30 cellular contexts compared by ENCODE assay signal in genomic region chr12:91099836-91100235, GRCh38. TPM values are rescaled to one million over a fixed set of nuclear protein-coding genes. Genes with fewer than 3 reads are reported as not detected.
"Had no signal": no experiment of that assay in that cellular context is flagged by ENCODE, and none has a peak within 500 bp of the region (broad histone marks: within the 10 kb centered on the region; RNA-seq: fewer than 3 reads in every experiment).

No MANE protein-coding gene starts in this region.

- H3K4me3 ChIP-seq: lower lobe of right lung, pancreas, tibial nerve had no signal

- H3K36me3 ChIP-seq: neutrophil, pancreas, tibial nerve had no signal

- H3K27me3 ChIP-seq: foreskin keratinocyte, neutrophil, pancreas, tibial nerve had no signal

- H3K9me3 ChIP-seq: lower lobe of right lung, neutrophil, pancreas, tibial nerve had no signal

- ATAC-seq: activated CD8-positive, alpha-beta memory T cell treated with anti-CD3 and anti-CD28 coated beads, Interleukin-2, amount 10 ng/mL, durations not matched to agents 7 days and 5 days; left lobe of liver; lower lobe of right lung; natural killer cell treated with Interleukin-12 subunit alpha and Interleukin-12 subunit beta and Interleukin-15 and Interleukin-18, amount 100 ng/mL, for 72 hours; pancreas; right cardiac atrium; stimulated activated naive CD8-positive, alpha-beta T cell treated with anti-CD3 and anti-CD28 coated beads, Interleukin-15, Interleukin-2, amounts not matched to agents 100 U/mL and 50 U/mL, for 24 hours; T-cell; WTC11 had no signal

- H3K4me1 ChIP-seq: pancreas had no signal

- H3K27ac ChIP-seq: foreskin keratinocyte, neutrophil, pancreas had no signal

- DNase-seq: activated CD4-positive, alpha-beta memory T cell treated with anti-CD3 and anti-CD28 coated beads, Interleukin-2, amount 10 ng/mL, durations not matched to agents 7 days and 5 days; activated CD4-positive, alpha-beta T cell treated with anti-CD3 and anti-CD28 coated beads for 4 hours; activated CD8-positive, alpha-beta memory T cell treated with anti-CD3 and anti-CD28 coated beads, Interleukin-2, amount 10 ng/mL, durations not matched to agents 7 days and 5 days; activated effector memory CD4-positive, alpha-beta T cell treated with anti-CD3 and anti-CD28 coated beads, Interleukin-2, amount 50 U/mL, for 16 hours; activated naive CD4-positive, alpha-beta T cell treated with anti-CD3 and anti-CD28 coated beads, Interleukin-2, amount 10 ng/mL, durations not matched to agents 7 days and 5 days; activated T-cell treated with anti-CD3 and anti-CD28 coated beads for 4 hours; anterior cingulate cortex; caudate nucleus; dermis blood vessel endothelial cell; effector CD8-positive, alpha-beta T cell; foreskin keratinocyte; immature natural killer cell; lower lobe of right lung; midbrain; pancreas; right cardiac atrium; stimulated activated CD4-positive, alpha-beta T cell treated with anti-CD3 and anti-CD28 coated beads, Interleukin-12 subunit alpha, Interleukin-12 subunit beta, amount 100 ng/mL, for 4 hours; stimulated activated CD4-positive, alpha-beta T cell treated with anti-CD3 and anti-CD28 coated beads, Interleukin-4, amount 100 ng/mL, for 4 hours; stimulated activated naive CD8-positive, alpha-beta T cell treated with anti-CD3 and anti-CD28 coated beads, Interleukin-15, Interleukin-2, amounts not matched to agents 100 U/mL and 50 U/mL, for 24 hours; substantia nigra; T-cell had no signal

RNA-seq across cellular contexts. Expression of gene LUM, which starts 11.5 kb away (rescaled TPM):
- total RNA-seq: activated CD4-positive, alpha-beta memory T cell treated with anti-CD3 and anti-CD28 coated beads, Interleukin-2, amount 10 ng/mL, durations not matched to agents 7 days and 5 days; activated CD8-positive, alpha-beta memory T cell treated with anti-CD3 and anti-CD28 coated beads, Interleukin-2, amount 10 ng/mL, durations not matched to agents 7 days and 5 days; foreskin keratinocyte; natural killer cell treated with Interleukin-12 subunit alpha and Interleukin-12 subunit beta and Interleukin-15 and Interleukin-18, amount 100 ng/mL, for 72 hours had no signal
- polyA plus RNA-seq: immature natural killer cell had no signal

RNA-seq across cellular contexts. Expression of gene KERA, which starts 42.0 kb away (rescaled TPM):
- total RNA-seq: activated CD4-positive, alpha-beta memory T cell treated with anti-CD3 and anti-CD28 coated beads, Interleukin-2, amount 10 ng/mL, durations not matched to agents 7 days and 5 days; activated CD8-positive, alpha-beta memory T cell treated with anti-CD3 and anti-CD28 coated beads, Interleukin-2, amount 10 ng/mL, durations not matched to agents 7 days and 5 days; dermis blood vessel endothelial cell; fibroblast of lung; foreskin keratinocyte; glomerular endothelial cell; kidney epithelial cell; left lobe of liver; lower lobe of right lung; natural killer cell treated with Interleukin-12 subunit alpha and Interleukin-12 subunit beta and Interleukin-15 and Interleukin-18, amount 100 ng/mL, for 72 hours; pancreas; pulmonary artery endothelial cell; right cardiac atrium; T-cell; tibial nerve; WTC11 had no signal
- polyA plus RNA-seq: fibroblast of lung, foreskin keratinocyte, immature natural killer cell, pancreas had no signal
